Comparison of ENCODE assay signal across 32 cellular contexts in the genomic region with DNA sequence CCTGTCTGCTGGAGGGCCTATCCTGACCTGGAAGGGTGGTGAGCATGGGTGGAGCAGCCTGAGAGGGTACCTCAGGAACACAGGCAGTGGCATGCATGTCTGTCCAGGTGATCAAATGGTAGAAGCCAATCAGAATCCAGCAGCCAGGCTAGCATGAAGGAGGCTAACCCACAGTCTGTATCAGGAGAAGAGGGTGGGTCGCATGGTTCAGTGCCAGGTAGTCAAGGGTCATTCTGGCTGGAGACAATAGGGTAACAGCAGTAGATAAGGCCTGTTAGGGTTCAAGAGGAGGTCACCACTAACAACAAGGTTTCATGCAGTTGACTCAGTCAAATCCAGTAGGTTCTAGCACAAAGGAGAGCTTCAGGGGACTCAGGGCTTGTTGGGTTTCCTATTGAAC.
"Had no signal": no experiment of that assay in that cellular context is flagged by ENCODE, and none has a peak within 500 bp of the region (broad histone marks: within the 10 kb centered on the region; RNA-seq: fewer than 3 reads in every experiment).

No MANE protein-coding gene starts in this region.

- H3K27me3 Mint-ChIP-seq: activated CD4-positive, alpha-beta memory T cell treated with anti-CD3 and anti-CD28 coated beads, Interleukin-2, amount 10 ng/mL, durations not matched to agents 7 days and 5 days; activated CD4-positive, alpha-beta T cell treated with anti-CD3 and anti-CD28 coated beads, Interleukin-2, amount 10 ng/mL, durations not matched to agents 7 days and 5 days; activated naive CD8-positive, alpha-beta T cell; stimulated activated naive B cell treated with anti-CD40 and anti-IgM and Interleukin-4, amounts not matched to agents 10 μg/mL and 1 μg/mL and 100 μg/mL, for 72 hours; T-helper 17 cell had no signal

- H3K9me3 ChIP-seq: gastroesophageal sphincter, neutrophil, sigmoid colon, stomach, thyroid gland, upper lobe of right lung had no signal

- H3K27ac ChIP-seq: coronary artery, dorsolateral prefrontal cortex, gastroesophageal sphincter, neutrophil, sigmoid colon, stomach, thyroid gland, upper lobe of right lung, WERI-Rb-1 had no signal

- ATAC-seq: activated CD4-positive, CD25-positive, alpha-beta regulatory T cell treated with anti-CD3 and anti-CD28 coated beads, Interleukin-2, amount 50 U/mL, for 24 hours; activated T-cell treated with anti-CD3 and anti-CD28 coated beads, Interleukin-2, amount 50 U/mL, for 4 hours; gastroesophageal sphincter; left cardiac atrium; stimulated activated naive B cell treated with anti-CD40 and anti-IgM and Interleukin-4, amounts not matched to agents 10 μg/mL and 1 μg/mL and 100 μg/mL, for 72 hours; T-helper 17 cell; upper lobe of right lung had no signal

- H3K27me3 ChIP-seq: dorsolateral prefrontal cortex, gastroesophageal sphincter, neutrophil, sigmoid colon, stomach, thyroid gland, upper lobe of right lung had no signal

- H3K9me3 Mint-ChIP-seq: activated T-cell treated with anti-CD3 and anti-CD28 coated beads, Interleukin-2, amount 50 U/mL, for 4 hours; nephron had no signal

- H3K4me3 Mint-ChIP-seq: activated CD4-positive, alpha-beta memory T cell treated with anti-CD3 and anti-CD28 coated beads, Interleukin-2, amount 10 ng/mL, durations not matched to agents 7 days and 5 days; activated CD4-positive, alpha-beta T cell treated with anti-CD3 and anti-CD28 coated beads, Interleukin-2, amount 10 ng/mL, durations not matched to agents 7 days and 5 days; activated naive CD8-positive, alpha-beta T cell; activated T-cell treated with anti-CD3 and anti-CD28 coated beads, Interleukin-2, amount 50 U/mL, for 4 hours; mesothelial cell of epicardium; nephron; stimulated activated naive B cell treated with anti-CD40 and anti-IgM and Interleukin-4, amounts not matched to agents 10 μg/mL and 1 μg/mL and 100 μg/mL, for 72 hours; T-helper 17 cell had no signal

- H3K4me1 Mint-ChIP-seq: mesothelial cell of epicardium, nephron had no signal

- FAIRE-seq: bronchial epithelial cell, endothelial cell of umbilical vein, keratinocyte had no signal

- H3K4me3 ChIP-seq: coronary artery, dorsolateral prefrontal cortex, gastroesophageal sphincter, sigmoid colon, smooth muscle cell, stomach, thyroid gland, upper lobe of right lung had no signal

- DNase-seq: activated CD4-positive, alpha-beta memory T cell treated with anti-CD3 and anti-CD28 coated beads, Interleukin-2, amount 10 ng/mL, durations not matched to agents 7 days and 5 days; activated CD4-positive, alpha-beta T cell treated with anti-CD3 and anti-CD28 coated beads, Interleukin-2, amount 10 ng/mL, durations not matched to agents 7 days and 5 days; activated CD8-positive, alpha-beta memory T cell treated with anti-CD3 and anti-CD28 coated beads, Interleukin-2, amount 50 U/mL, for 48 hours; activated naive CD4-positive, alpha-beta T cell treated with Interleukin-2 at 50 U/mL for 16 hours; activated T-cell treated with anti-CD3 and anti-CD28 coated beads, Interleukin-2, amount 50 U/mL, for 4 hours; anterior cingulate cortex; dorsolateral prefrontal cortex; hippocampal formation; left cardiac atrium; sigmoid colon; stimulated activated CD4-positive, alpha-beta T cell treated with anti-CD3 and anti-CD28 coated beads, Interleukin-1b, Interleukin-23, amount 100 ng/mL, for 48 hours; stimulated activated CD4-positive, alpha-beta T cell treated with anti-CD3 and anti-CD28 coated beads, Interleukin-4, amount 100 ng/mL, for 4 hours; stimulated activated CD8-positive, alpha-beta memory T cell treated with anti-CD3 and anti-CD28 coated beads, Interleukin-4, amount 100 ng/mL, for 48 hours; stimulated activated naive B cell treated with anti-CD40 and anti-IgM and Interleukin-4, amounts not matched to agents 10 μg/mL and 1 μg/mL and 100 μg/mL, for 72 hours; stomach; T-helper 17 cell; T1000; thyroid gland; upper lobe of right lung; WERI-Rb-1 had no signal

- H3K4me2 ChIP-seq: smooth muscle cell had no signal

- H3K27ac Mint-ChIP-seq: activated CD4-positive, alpha-beta memory T cell treated with anti-CD3 and anti-CD28 coated beads, Interleukin-2, amount 10 ng/mL, durations not matched to agents 7 days and 5 days; activated CD4-positive, alpha-beta T cell treated with anti-CD3 and anti-CD28 coated beads, Interleukin-2, amount 10 ng/mL, durations not matched to agents 7 days and 5 days; activated naive CD8-positive, alpha-beta T cell; activated T-helper 2 cell treated with anti-CD3 and anti-CD28 coated beads, Interferon-gamma antibody, Interleukin-2, Interleukin-4, amounts not matched to agents 10 μg/mL and 5 μg/mL and 100 μg/mL, durations not matched to agents 14 hours and 24 hours and 36 hours; mesothelial cell of epicardium; stimulated activated naive B cell treated with anti-CD40 and anti-IgM and Interleukin-4, amounts not matched to agents 10 μg/mL and 1 μg/mL and 100 μg/mL, for 72 hours; T-helper 17 cell had no signal

- H3K4me1 ChIP-seq: gastroesophageal sphincter, sigmoid colon, thyroid gland, upper lobe of right lung had no signal
